In genomic region chr21:42447732-42448131, GRCh38 we compare ENCODE assay signal across 13 cellular contexts. TPM values are rescaled to one million over a fixed set of nuclear protein-coding genes. Genes with fewer than 3 reads are reported as not detected.
"Had no signal": no experiment of that assay in that cellular context is flagged by ENCODE, and none has a peak within 500 bp of the region (broad histone marks: within the 10 kb centered on the region; RNA-seq: fewer than 3 reads in every experiment).

No MANE protein-coding gene starts in this region.

- H3K27me3 Mint-ChIP-seq: activated naive CD8-positive, alpha-beta T cell had no signal

- H3K27ac ChIP-seq: dorsolateral prefrontal cortex, skin epidermis, tibial artery had no signal

- H3K4me1 ChIP-seq: tibial artery had no signal

- H3K36me3 ChIP-seq: tibial artery had no signal

- DNase-seq: activated B cell treated with CpG ODN at 0.5 μM for 24 hours; activated CD4-positive, alpha-beta T cell treated with anti-CD3 and anti-CD28 coated beads, Interleukin-2, amount 50 U/mL, for 4 hours; activated CD8-positive, alpha-beta memory T cell treated with anti-CD3 and anti-CD28 coated beads, Interleukin-2, amount 50 U/mL, for 48 hours; anterior cingulate cortex; dorsolateral prefrontal cortex; hypothalamus; kidney glomerular epithelial cell; mesendoderm; T-helper 1 cell; tibial artery had no signal

- H3K9me3 Mint-ChIP-seq: activated B cell treated with CpG ODN at 0.5 μM for 24 hours had no signal

- H3K4me3 ChIP-seq: dorsolateral prefrontal cortex, skin epidermis, tibial artery had no signal

- H3K4me3 Mint-ChIP-seq: activated B cell treated with CpG ODN at 0.5 μM for 24 hours; activated naive CD8-positive, alpha-beta T cell had no signal

- H3K9me3 ChIP-seq: tibial artery had no signal

- H3K27ac Mint-ChIP-seq: activated B cell treated with CpG ODN at 0.5 μM for 24 hours; activated naive CD8-positive, alpha-beta T cell had no signal

RNA-seq across cellular contexts. Expression of gene UBASH3A, which starts 44.0 kb away (rescaled TPM):
- total RNA-seq: activated B cell treated with CpG ODN at 0.5 μM for 24 hours, SK-MEL-5 had no signal

RNA-seq across cellular contexts. Expression of gene TMPRSS3, which starts 51.9 kb away (rescaled TPM):
- total RNA-seq: activated B cell treated with CpG ODN at 0.5 μM for 24 hours had no signal
